25 cellular contexts compared by ENCODE assay signal in the genomic region with DNA sequence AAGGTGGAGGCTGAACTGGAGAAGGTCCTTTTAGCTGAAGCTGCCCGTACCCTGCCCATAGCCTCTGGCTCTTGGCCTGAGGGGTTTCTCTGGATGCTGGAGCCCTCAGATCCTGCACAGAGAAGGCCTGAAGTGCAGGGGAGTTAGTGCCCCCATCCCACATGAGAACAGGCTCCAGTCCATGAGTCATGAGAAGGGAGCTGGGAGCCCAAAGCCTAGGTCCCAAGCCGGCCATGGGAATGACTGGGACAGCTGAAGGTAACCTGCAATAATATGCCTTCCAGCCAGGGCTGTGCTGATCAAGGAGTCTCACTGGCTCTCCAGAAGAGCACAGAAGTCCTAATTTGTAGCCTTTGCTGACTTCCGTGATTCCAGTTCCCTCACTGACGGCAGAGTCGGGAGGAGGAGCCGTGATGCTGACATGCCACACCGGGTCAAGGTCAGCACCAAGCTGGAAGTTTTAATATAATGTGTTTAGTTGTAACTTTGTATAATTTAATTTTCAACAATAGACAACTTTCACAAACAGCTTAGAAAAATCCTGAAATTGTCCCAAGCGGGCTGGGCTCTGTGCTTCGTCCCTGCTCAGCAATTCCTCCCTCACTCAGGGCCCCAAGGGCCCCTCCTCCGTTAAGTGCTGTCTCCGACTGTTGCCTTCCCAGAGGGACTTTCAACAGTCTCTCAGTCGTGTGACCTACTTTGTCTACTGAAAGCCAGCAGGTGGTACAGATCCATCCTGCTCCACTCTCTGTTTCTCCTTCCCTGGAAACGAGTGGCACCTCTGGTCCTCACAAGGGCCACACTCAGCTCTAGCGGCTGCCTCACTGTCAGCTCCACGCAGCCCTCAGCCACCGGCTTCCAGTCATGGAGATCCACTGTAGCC.
A peak's percentile ranks its signal among the peaks of the same experiment; 100 is the strongest.
DNase-seq lines count a peak whose midpoint lies in the region; ATAC-seq and TF ChIP-seq lines count a peak whose summit lies in the region.
"Had no signal": no experiment of that assay in that cellular context is flagged by ENCODE, and none has a peak within 500 bp of the region (broad histone marks: within the 10 kb centered on the region; RNA-seq: fewer than 3 reads in every experiment).

No MANE protein-coding gene starts in this region.

- H3K27ac ChIP-seq in BLaER1: peak overlapping the region; percentile 47
- no peak overlapping the region for H3K27ac ChIP-seq in GM23338 (ENCODE audit: low read depth)
- peak overlapping the region in 8 of 10 donors; percentile 17 to 54 (median 38) for H3K27ac ChIP-seq in heart right ventricle
- peak overlapping the region; percentile 5 for H3K27ac ChIP-seq in neural cell (ENCODE audit: low read length)
- H3K27ac ChIP-seq in Karpas-422 (ENCODE audit: low read length): no peak overlapping the region
- H3K27ac ChIP-seq: colonic mucosa, SJSA1 had no signal

- H3K9me3 ChIP-seq in BLaER1 (no peaks in the 10 kb centered on the region), heart right ventricle (no peaks in the 10 kb centered on the region), neural cell (ENCODE audit: low read length) (no peaks in the 10 kb centered on the region), Karpas-422 (ENCODE audit: low read length) (no peaks in the 10 kb centered on the region)
- H3K9me3 ChIP-seq: BE2C, colonic mucosa, SJSA1 had no signal

- no peak overlapping the region for H2AFZ ChIP-seq in GM23338
- no peak overlapping the region for H2AFZ ChIP-seq in neural cell (ENCODE audit: low read depth, low read length)
- H2AFZ ChIP-seq in Karpas-422 (ENCODE audit: low read length): no peak overlapping the region

- peaks cover 43% of the 10 kb centered on the region for H3K4me1 ChIP-seq in BLaER1
- peaks cover 13% of the 10 kb centered on the region for H3K4me1 ChIP-seq in GM23338 (ENCODE audit: insufficient read depth)
- peaks cover 3 to 56% (median 25%) of the 10 kb centered on the region in 9 donors for H3K4me1 ChIP-seq in heart right ventricle
- no peaks in the 10 kb centered on the region for H3K4me1 ChIP-seq in Karpas-422 (ENCODE audit: low read length)
- H3K4me1 ChIP-seq: BE2C, SJSA1 had no signal

- H3K4me1 Mint-ChIP-seq in GM23338: peaks cover 6% of the 10 kb centered on the region

- H4K20me1 ChIP-seq in BLaER1 (no peaks in the 10 kb centered on the region), GM23338 (replicated peaks; ENCODE audit: insufficient read depth) (no peaks in the 10 kb centered on the region), neural cell (ENCODE audit: insufficient read depth) (no peaks in the 10 kb centered on the region), Karpas-422 (ENCODE audit: insufficient read depth, low read depth, low read length) (no peaks in the 10 kb centered on the region)

- H3F3A ChIP-seq in GM23338 (replicated peaks; ENCODE audit: low read depth) (no peaks in the 10 kb centered on the region), neural cell (ENCODE audit: insufficient read depth, low read length, poor library complexity, severe bottlenecking) (no peaks in the 10 kb centered on the region)

- WGBS in heart right ventricle, 2 donors: 49 to 53% methylated on average over 16 of the region's 16 CpGs

- H3K27ac Mint-ChIP-seq in GM23338: no peak overlapping the region
- H3K27ac Mint-ChIP-seq: WTC11 had no signal

- intact Hi-C loops in heart right ventricle (cut with DNase I): loop anchor here in 1 of 10 donors (10.0 kb wide), 1 partner anchor 102 kb away; no protein-coding TSS in a partner anchor

- H3K36me3 Mint-ChIP-seq in GM23338 (ENCODE audit: low read depth): peaks cover 4% of the 10 kb centered on the region; the same call in 2 of the 3 replicates

- H3K79me2 ChIP-seq in GM23338 (replicated peaks; ENCODE audit: insufficient read depth) (no peaks in the 10 kb centered on the region), neural cell (replicated peaks; ENCODE audit: insufficient read depth, low read length) (no peaks in the 10 kb centered on the region), Karpas-422 (ENCODE audit: low read length) (no peaks in the 10 kb centered on the region)

- no peak for DNase-seq in GM23338 (ENCODE audit: low spot score)
- DNase-seq in heart right ventricle: no peak
- no peak for DNase-seq in Karpas-422
- DNase-seq: ACHN; activated CD4-positive, alpha-beta T cell treated with anti-CD3 and anti-CD28 coated beads, Interleukin-2, amount 50 U/mL, for 1 hour; activated naive CD4-positive, alpha-beta T cell treated with anti-CD3 and anti-CD28 coated beads, Interleukin-2, amount 50 U/mL, for 16 hours; BE2C; colonic mucosa; COR-L47; DND-41; effector CD8-positive, alpha-beta T cell; erythroblast; Kasumi-1; mesenchymal stem cell; NCI-H1436 treated with DMSO at 0.1 percent for 48 hours; NCI-H526 treated with DMSO at 0.1 percent for 48 hours; nucleus accumbens; stimulated activated CD4-positive, alpha-beta T cell treated with anti-CD3 and anti-CD28 coated beads, Interleukin-2, amount 100 ng/mL, for 48 hours had no signal

- TF ChIP-seq EP300 in neural cell (conservative IDR thresholded peaks at IDR 0.05; ENCODE audit: poor library complexity, severe bottlenecking): no peak

- peaks cover 3% of the 10 kb centered on the region for H3K27me3 Mint-ChIP-seq in GM23338 (ENCODE audit: insufficient read depth, low read depth, poor library complexity)

- H3K27me3 ChIP-seq in BLaER1: no peaks in the 10 kb centered on the region
- no peaks in the 10 kb centered on the region for H3K27me3 ChIP-seq in GM23338 (ENCODE audit: insufficient read depth)
- H3K27me3 ChIP-seq in heart right ventricle: no peaks in the 10 kb centered on the region
- H3K27me3 ChIP-seq in neural cell (ENCODE audit: insufficient read depth, low read depth, low read length): no peaks in the 10 kb centered on the region
- H3K27me3 ChIP-seq in Karpas-422 (ENCODE audit: low read length): no peaks in the 10 kb centered on the region
- H3K27me3 ChIP-seq: BE2C, colonic mucosa, SJSA1 had no signal

- no peak overlapping the region for H3K9ac ChIP-seq in BLaER1
- no peak overlapping the region for H3K9ac ChIP-seq in neural cell (ENCODE audit: low read length)
- H3K9ac ChIP-seq in Karpas-422 (ENCODE audit: low read length): no peak overlapping the region

- peaks cover 28% of the 10 kb centered on the region; the same call in 2 of the 3 replicates for H3K9me3 Mint-ChIP-seq in GM23338

- no peak for TF ChIP-seq RAD21 in neural cell (conservative IDR thresholded peaks at IDR 0.05)

- 0 out of 2 replicates have a peak, but pooled peaks cover 5% of the 10 kb centered on the region for H3K9me2 ChIP-seq in GM23338 (ENCODE audit: insufficient read depth)
- no peaks in the 10 kb centered on the region for H3K9me2 ChIP-seq in neural cell (ENCODE audit: insufficient read depth, low read length)
- H3K9me2 ChIP-seq in Karpas-422 (replicated peaks; ENCODE audit: insufficient read depth, low read length): no peaks in the 10 kb centered on the region

- H3K36me3 ChIP-seq in BLaER1 (no peaks in the 10 kb centered on the region), GM23338 (ENCODE audit: insufficient read depth) (no peaks in the 10 kb centered on the region), heart right ventricle (no peaks in the 10 kb centered on the region), neural cell (ENCODE audit: insufficient read depth, low read length) (no peaks in the 10 kb centered on the region), Karpas-422 (ENCODE audit: insufficient read depth, low read length) (no peaks in the 10 kb centered on the region)
- H3K36me3 ChIP-seq: BE2C, colonic mucosa, SJSA1 had no signal

- TF ChIP-seq CTCF in GM23338 (conservative IDR thresholded peaks at IDR 0.05; ENCODE audit: low read depth in 2 of 2) (no peak), heart right ventricle (IDR thresholded peaks at IDR 0.05) (no peak), neural cell (IDR thresholded peaks at IDR 0.05; ENCODE audit: poor library complexity, severe bottlenecking) (no peak)

- H3K4me3 ChIP-seq in BLaER1 (no peak overlapping the region), GM23338 (no peak overlapping the region), heart right ventricle (no peak overlapping the region), neural cell (ENCODE audit: low read length) (no peak overlapping the region), Karpas-422 (ENCODE audit: low read length) (no peak overlapping the region)
- H3K4me3 ChIP-seq: colonic mucosa, SJSA1 had no signal

- H3K4me3 Mint-ChIP-seq in GM23338: no peak overlapping the region
- H3K4me3 Mint-ChIP-seq: WTC11 had no signal

- H3K4me2 ChIP-seq in BLaER1: peak overlapping the region; percentile 67
- H3K4me2 ChIP-seq in GM23338: no peak overlapping the region
- no peak overlapping the region for H3K4me2 ChIP-seq in neural cell (ENCODE audit: low read length)
- no peak overlapping the region for H3K4me2 ChIP-seq in Karpas-422 (ENCODE audit: low read depth, low read length, poor library complexity, severe bottlenecking)

- ATAC-seq in GM23338: peak; percentile 21; the same call in 2 of the 3 replicates
- peak in 7 of 8 donors; percentile 33 to 53 (median 48) for ATAC-seq in heart right ventricle
- no peak for ATAC-seq in HG02970 (IDR thresholded peaks at IDR 0.05; ENCODE audit: low FRiP score, unreplicated experiment)
- ATAC-seq in HG03039 (IDR thresholded peaks at IDR 0.05; ENCODE audit: unreplicated experiment): no peak
- ATAC-seq in GM19463 (IDR thresholded peaks at IDR 0.05; ENCODE audit: unreplicated experiment): no peak
- ATAC-seq: WTC11 had no signal

TF ChIP-seq in GM23338, 12 proteins besides CTCF, POLR2A, EP300 and RAD21 (continues in another document):
- TF ChIP-seq EZH2phosphoT487 (IDR thresholded peaks at IDR 0.05; ENCODE audit: unreplicated experiment) (no peak), POLR2AphosphoS5 (IDR thresholded peaks at IDR 0.05; ENCODE audit: low read depth) (no peak), STAT1 (IDR thresholded peaks at IDR 0.05; ENCODE audit: unreplicated experiment) (no peak)

TF ChIP-seq in neural cell, 6 proteins besides CTCF, POLR2A, EP300 and RAD21 (continues in another document):
- no peak for TF ChIP-seq EZH2 (IDR thresholded peaks at IDR 0.05; ENCODE audit: borderline replicate concordance, insufficient read depth, low read length, poor library complexity, severe bottlenecking)
- TF ChIP-seq SMC3 (conservative IDR thresholded peaks at IDR 0.05; ENCODE audit: poor library complexity): no peak

Comparison
In these comparisons a context has a peak if more than half of its experiments do, and no peak if none do; other contexts are left out.
1. H3K27ac ChIP-seq: peak in BLaER1 (single experiment), heart right ventricle (8 of 10) and neural cell (single experiment); none in GM23338 (single experiment) and Karpas-422 (single experiment).
2. ATAC-seq: peak in GM23338 (single experiment) and heart right ventricle (7 of 8); none in HG02970 (single experiment), HG03039 (single experiment) and GM19463 (single experiment).